ENCODE assay signal across 23 cellular contexts in the genomic region with DNA sequence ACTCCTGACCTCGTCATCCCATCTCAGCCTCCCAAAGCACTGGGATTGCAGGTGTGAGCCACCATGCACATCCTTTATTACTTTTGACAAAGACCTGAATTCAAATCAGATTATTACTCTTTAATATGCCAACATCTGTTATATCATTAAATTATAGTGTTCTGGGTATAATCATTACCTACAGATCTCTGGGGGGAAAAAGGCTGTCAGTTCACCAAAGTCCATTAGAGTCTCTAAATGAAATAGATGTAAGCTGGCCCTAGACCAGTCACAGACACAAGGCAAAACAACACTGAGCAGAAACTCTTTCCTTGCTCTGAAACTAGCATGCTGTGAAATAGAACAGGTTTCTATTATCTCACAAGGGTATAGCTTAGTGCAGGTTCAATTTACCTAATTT.
"Had no signal": no experiment of that assay in that cellular context is flagged by ENCODE, and none has a peak within 500 bp of the region (broad histone marks: within the 10 kb centered on the region; RNA-seq: fewer than 3 reads in every experiment).

No MANE protein-coding gene starts in this region.

- ATAC-seq: effector memory CD8-positive, alpha-beta T cell; esophagus mucosa; gastrocnemius medialis; heart right ventricle; left cardiac atrium; left lung; left ventricle myocardium superior; lower lobe of right lung; mucosa of descending colon; naive thymus-derived CD8-positive, alpha-beta T cell had no signal

- H3K9me3 ChIP-seq: esophagus squamous epithelium, gastrocnemius medialis, heart right ventricle, left lung, lower lobe of right lung, mucosa of descending colon had no signal

- H3K4me3 ChIP-seq: esophagus squamous epithelium, gastrocnemius medialis, heart right ventricle, left lung, lower lobe of right lung, mucosa of descending colon had no signal

- H3K27ac ChIP-seq: epithelial cell of prostate, esophagus squamous epithelium, gastrocnemius medialis, heart right ventricle, left lung, lower lobe of right lung had no signal

- H3K36me3 ChIP-seq: esophagus squamous epithelium, gastrocnemius medialis, heart right ventricle, left lung, lower lobe of right lung had no signal

- H3K4me1 ChIP-seq: esophagus squamous epithelium, gastrocnemius medialis, left lung, lower lobe of right lung had no signal

- DNase-seq: cortex of kidney; effector CD8-positive, alpha-beta T cell; effector memory CD8-positive, alpha-beta T cell; endodermal cell; erythroblast; esophagus squamous epithelium; foreskin fibroblast; foreskin melanocyte; gastrocnemius medialis; glutamatergic neuron; head of caudate nucleus; heart right ventricle; hippocampal formation; left cardiac atrium; left lung; left ventricle myocardium superior; lower lobe of right lung; mesenchymal stem cell; mucosa of descending colon; naive B cell; naive thymus-derived CD8-positive, alpha-beta T cell had no signal

- H3K27me3 ChIP-seq: gastrocnemius medialis, heart right ventricle, left lung had no signal
